ENCODE assay signal across 15 cellular contexts in the genomic region with DNA sequence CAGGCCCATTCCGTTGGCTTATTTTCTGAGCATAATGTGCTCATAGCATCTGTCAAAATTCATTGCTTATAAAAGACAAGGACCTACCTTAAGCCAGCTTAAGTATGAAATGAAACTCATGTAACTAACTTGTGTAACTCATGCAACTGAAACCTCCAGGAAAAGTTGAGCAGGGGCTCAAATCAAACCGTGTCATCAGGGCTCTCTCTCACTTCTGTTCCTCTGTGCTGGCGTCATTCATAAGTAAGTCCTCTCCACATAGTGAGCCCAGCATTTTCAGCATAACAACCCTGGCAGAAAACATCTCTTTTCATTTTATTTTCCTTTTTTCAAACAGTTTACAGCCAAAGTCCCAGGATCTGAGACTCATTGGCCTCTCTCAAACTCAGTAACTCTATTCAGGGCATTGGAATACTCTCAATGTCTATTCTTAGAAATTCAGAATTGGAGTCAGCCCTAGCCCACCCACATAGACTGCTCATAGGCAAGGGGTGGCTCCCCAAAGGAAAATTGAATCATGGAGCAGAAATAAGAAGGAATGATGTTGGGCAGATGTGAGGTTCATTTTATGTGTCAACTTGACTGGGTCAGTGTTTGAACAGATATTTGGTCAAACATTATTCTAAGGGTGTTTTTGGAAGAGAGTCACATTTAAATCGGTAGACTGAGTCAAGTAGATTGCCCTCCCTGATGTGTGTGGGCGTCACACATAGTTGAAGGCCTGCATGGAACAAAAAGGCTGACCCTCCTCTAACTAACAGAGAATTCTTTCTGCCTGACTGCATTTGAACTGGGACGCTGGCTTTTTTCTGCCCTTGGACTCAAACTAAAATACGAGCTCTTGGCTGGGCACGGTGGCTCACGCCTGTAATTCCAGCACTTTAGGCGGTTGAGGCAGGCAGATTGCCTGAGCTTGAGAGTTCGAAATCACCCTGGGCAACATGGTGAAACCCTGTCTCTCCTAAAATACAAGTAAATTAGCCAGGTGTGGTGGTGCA.
"Had no signal": no experiment of that assay in that cellular context is flagged by ENCODE, and none has a peak within 500 bp of the region (broad histone marks: within the 10 kb centered on the region; RNA-seq: fewer than 3 reads in every experiment).

No MANE protein-coding gene starts in this region.

- H3K9me3 ChIP-seq: left ventricle myocardium inferior, psoas muscle, sigmoid colon, thyroid gland had no signal

- ATAC-seq: esophagus mucosa, psoas muscle had no signal

- H3K27ac Mint-ChIP-seq: activated naive CD4-positive, alpha-beta T cell treated with anti-CD3 and anti-CD28 coated beads, Interleukin-2, amount 10 ng/mL, durations not matched to agents 7 days and 5 days; activated T-helper 2 cell treated with anti-CD3 and anti-CD28 coated beads, Interferon-gamma antibody, Interleukin-2, Interleukin-4, amounts not matched to agents 10 μg/mL and 5 μg/mL and 100 μg/mL, durations not matched to agents 14 hours and 24 hours and 36 hours; memory B cell had no signal

- H3K27me3 Mint-ChIP-seq: activated naive CD4-positive, alpha-beta T cell treated with anti-CD3 and anti-CD28 coated beads, Interleukin-2, amount 10 ng/mL, durations not matched to agents 7 days and 5 days had no signal

- H3K36me3 Mint-ChIP-seq: memory B cell had no signal

- H3K27me3 ChIP-seq: sigmoid colon, thyroid gland had no signal

- DNase-seq: activated CD4-positive, CD25-positive, alpha-beta regulatory T cell treated with anti-CD3 and anti-CD28 coated beads, Interleukin-2, amount 50 U/mL, for 72 hours; activated naive CD4-positive, alpha-beta T cell treated with anti-CD3 and anti-CD28 coated beads, Interleukin-2, amount 10 ng/mL, durations not matched to agents 7 days and 5 days; glutamatergic neuron; kidney; left ventricle myocardium inferior; psoas muscle; sigmoid colon; stimulated activated CD4-positive, alpha-beta T cell treated with anti-CD3 and anti-CD28 coated beads, Interleukin-12 subunit alpha, Interleukin-12 subunit beta, amount 100 ng/mL, for 4 hours; stimulated activated CD4-positive, alpha-beta T cell treated with anti-CD3 and anti-CD28 coated beads, Interleukin-2, amount 100 ng/mL, for 24 hours had no signal

- H3K4me1 Mint-ChIP-seq: activated naive CD4-positive, alpha-beta T cell treated with anti-CD3 and anti-CD28 coated beads, Interleukin-2, amount 10 ng/mL, durations not matched to agents 7 days and 5 days; memory B cell had no signal

- H3K36me3 ChIP-seq: cardiac muscle cell, left ventricle myocardium inferior, sigmoid colon, thyroid gland had no signal

- H3K4me3 Mint-ChIP-seq: activated naive CD4-positive, alpha-beta T cell treated with anti-CD3 and anti-CD28 coated beads, Interleukin-2, amount 10 ng/mL, durations not matched to agents 7 days and 5 days; memory B cell; nephron had no signal

- H3K9me3 Mint-ChIP-seq: memory B cell had no signal

- H3K4me3 ChIP-seq: cardiac muscle cell, left ventricle myocardium inferior, psoas muscle, sigmoid colon, thyroid gland had no signal

- H3K4me1 ChIP-seq: left ventricle myocardium inferior, psoas muscle, thyroid gland had no signal

- H3K27ac ChIP-seq: cardiac muscle cell, left ventricle myocardium inferior, psoas muscle, sigmoid colon, thyroid gland had no signal
